14 cellular contexts compared by ENCODE assay signal in genomic region chr22:46974077-46974476, GRCh38.
DNase-seq lines count a peak whose midpoint lies in the region; ATAC-seq and TF ChIP-seq lines count a peak whose summit lies in the region.
"Had no signal": no experiment of that assay in that cellular context is flagged by ENCODE, and none has a peak within 500 bp of the region (broad histone marks: within the 10 kb centered on the region; RNA-seq: fewer than 3 reads in every experiment).

No MANE protein-coding gene starts in this region.

- CTCF ChIA-PET in HCT116 (lab: Charles Lee): no interaction called here

- H2BK120ac ChIP-seq in neuronal stem cell (ENCODE audit: low read depth, low read length): no peak overlapping the region

- no peak overlapping the region for H2AK5ac ChIP-seq in neuronal stem cell (ENCODE audit: low read depth, low read length)

- H3K9ac ChIP-seq in HCT116 (ENCODE audit: low read length) (no peak overlapping the region), neuronal stem cell (ENCODE audit: low read depth, low read length, poor library complexity) (peak overlapping the region; percentile 10)

- no peaks in the 10 kb centered on the region for H3K79me1 ChIP-seq in neuronal stem cell (ENCODE audit: low read depth, low read length)

- no peak for TF ChIP-seq POLR2A in HCT116 (IDR thresholded peaks at IDR 0.05; ENCODE audit: borderline replicate concordance, extremely low read depth, insufficient read depth, insufficient read length)

- no peaks in the 10 kb centered on the region for H3K9me2 ChIP-seq in HCT116 (ENCODE audit: insufficient read depth)

- H3K27me3 Mint-ChIP-seq in stimulated activated naive CD8-positive, alpha-beta T cell treated with anti-CD3 and anti-CD28 coated beads, Interleukin-15, amount 100 ng/mL, for 72 hours: no peaks in the 10 kb centered on the region
- no peaks in the 10 kb centered on the region for H3K27me3 Mint-ChIP-seq in CD14-positive monocyte (ENCODE audit: low read depth in 3 of 3)
- H3K27me3 Mint-ChIP-seq: B cell; CD4-positive, alpha-beta memory T cell had no signal

- no peak overlapping the region for H3K27ac ChIP-seq in HCT116 (ENCODE audit: low read depth, low read length)
- no peak overlapping the region for H3K27ac ChIP-seq in coronary artery
- H3K27ac ChIP-seq in neuronal stem cell (replicated peaks; ENCODE audit: low read length): no peak overlapping the region

- no peaks in the 10 kb centered on the region for H4K20me1 ChIP-seq in HCT116 (ENCODE audit: insufficient read depth)

- H3K4me1 ChIP-seq in HCT116 (ENCODE audit: control insufficient read depth in 1 of 2, insufficient read depth in 2 of 2, low read length in 2 of 2) (peaks cover 5 to 9% of the 10 kb centered on the region in 2 experiments; a peak in 1 of 4 replicates), neuronal stem cell (ENCODE audit: control insufficient read depth in 2 of 2, insufficient read depth in 1 of 2, low read depth in 1 of 2, low read length in 2 of 2) (peaks cover 6 to 12% of the 10 kb centered on the region in 2 donors)

- H3K36me3 Mint-ChIP-seq in CD14-positive monocyte: peaks cover 53 to 64% of the 10 kb centered on the region in 2 donors

- no peak overlapping the region for H3K14ac ChIP-seq in neuronal stem cell (ENCODE audit: low read length)

- BruUV-seq in HCT116 (replicated peaks; lab: Mats Ljungman, UMichigan): no TSS peak

- H3K4me2 ChIP-seq in HCT116 (ENCODE audit: low read length) (no peak overlapping the region; the same call in 1 of the 2 replicates), neuronal stem cell (ENCODE audit: insufficient read depth, low read length, poor library complexity, severe bottlenecking) (no peak overlapping the region)

- POLR2A ChIA-PET in HCT116 (lab: Charles Lee): no interaction called here

- H3K9me3 ChIP-seq in HCT116 (ENCODE audit: control insufficient read depth in 1 of 2, insufficient read depth in 1 of 2, low read depth in 1 of 2, low read length in 2 of 2) (no peaks in the 10 kb centered on the region), neuronal stem cell (replicated peaks in 1 of 2; ENCODE audit: control insufficient read depth in 2 of 2, insufficient read depth in 1 of 2, low read depth in 1 of 2, low read length in 2 of 2) (no peaks in the 10 kb centered on the region)

- H2BK5ac ChIP-seq in neuronal stem cell (ENCODE audit: low read length): no peak overlapping the region

- H3K23ac ChIP-seq in neuronal stem cell (ENCODE audit: low read depth, low read length, poor library complexity): peak overlapping the region; percentile 61

- no peak overlapping the region for H3K27ac Mint-ChIP-seq in stimulated activated naive CD8-positive, alpha-beta T cell treated with anti-CD3 and anti-CD28 coated beads, Interleukin-15, amount 100 ng/mL, for 72 hours
- no peak overlapping the region for H3K27ac Mint-ChIP-seq in CD14-positive monocyte
- H3K27ac Mint-ChIP-seq: B cell had no signal

- intact Hi-C loops in HCT116 (cut with micrococcal nuclease): no loop called here
- intact Hi-C loops in CD14-positive monocyte (cut with micrococcal nuclease): no loop called here

- no peak overlapping the region for H3K4ac ChIP-seq in neuronal stem cell (ENCODE audit: low read length)

- no peak overlapping the region for H2BK15ac ChIP-seq in neuronal stem cell (ENCODE audit: low read length)

- peak overlapping the region; percentile 49 for H3K18ac ChIP-seq in neuronal stem cell (ENCODE audit: low read length)

- H3K4me3 Mint-ChIP-seq in stimulated activated naive CD8-positive, alpha-beta T cell treated with anti-CD3 and anti-CD28 coated beads, Interleukin-15, amount 100 ng/mL, for 72 hours: no peak overlapping the region
- no peak overlapping the region for H3K4me3 Mint-ChIP-seq in CD14-positive monocyte
- H3K4me3 Mint-ChIP-seq: B cell; CD4-positive, alpha-beta memory T cell had no signal

- H3K4me1 Mint-ChIP-seq in stimulated activated naive CD8-positive, alpha-beta T cell treated with anti-CD3 and anti-CD28 coated beads, Interleukin-15, amount 100 ng/mL, for 72 hours: peaks cover 26% of the 10 kb centered on the region
- H3K4me1 Mint-ChIP-seq in CD14-positive monocyte: peaks cover 13% of the 10 kb centered on the region

- H2AFZ ChIP-seq in HCT116 (ENCODE audit: low read depth, low read length, poor library complexity, severe bottlenecking) (no peak overlapping the region), neuronal stem cell (ENCODE audit: low read length) (no peak overlapping the region)

- H3K27me3 ChIP-seq in HCT116 (ENCODE audit: insufficient read depth, low read length) (no peaks in the 10 kb centered on the region), neuronal stem cell (ENCODE audit: control insufficient read depth in 3 of 3, insufficient read depth in 3 of 3, low read depth in 1 of 3, low read length in 3 of 3) (no peaks in the 10 kb centered on the region)

- no peaks in the 10 kb centered on the region for H3K79me2 ChIP-seq in HCT116 (ENCODE audit: insufficient read depth, low read length)

- no peaks in the 10 kb centered on the region for H3K9me3 Mint-ChIP-seq in stimulated activated naive CD8-positive, alpha-beta T cell treated with anti-CD3 and anti-CD28 coated beads, Interleukin-15, amount 100 ng/mL, for 72 hours
- peaks cover 6 to 25% (median 13%) of the 10 kb centered on the region in 7 donors for H3K9me3 Mint-ChIP-seq in CD14-positive monocyte
- H3K9me3 Mint-ChIP-seq: CD4-positive, alpha-beta memory T cell had no signal

- DNase-seq in HCT116 (ENCODE audit: low read depth, low spot score): no peak
- DNase-seq in coronary artery (ENCODE audit: low spot score): peak; percentile 63
- no peak for DNase-seq in neuronal stem cell (ENCODE audit: low spot score)
- no peak for DNase-seq in NCI-H69 (lab: John Stamatoyannopoulos, UW)
- no peak for DNase-seq in stimulated activated naive CD8-positive, alpha-beta T cell treated with anti-CD3 and anti-CD28 coated beads, Interleukin-15, amount 100 ng/mL, for 72 hours
- no peak for DNase-seq in CD14-positive monocyte (ENCODE audit: low spot score)
- DNase-seq: C1 segment of cervical spinal cord; CD4-positive, alpha-beta memory T cell; DMS153; DMS79 treated with DMSO at 0.1 percent for 48 hours; EL; HCEC 1CT had no signal

- H3K4me3 ChIP-seq in HCT116 (replicated peaks in 1 of 2; ENCODE audit: low read depth in 1 of 2, low read length in 2 of 2): no peak overlapping the region
- H3K4me3 ChIP-seq in coronary artery: no peak overlapping the region
- no peak overlapping the region for H3K4me3 ChIP-seq in neuronal stem cell (ENCODE audit: low read length in 2 of 2)

- peak; percentile 54; the same call in 1 of the 2 replicates for ATAC-seq in HCT116
- ATAC-seq in GM18498 (IDR thresholded peaks at IDR 0.05; ENCODE audit: unreplicated experiment): no peak
- no peak for ATAC-seq in stimulated activated naive CD8-positive, alpha-beta T cell treated with anti-CD3 and anti-CD28 coated beads, Interleukin-15, amount 100 ng/mL, for 72 hours

- H4K91ac ChIP-seq in neuronal stem cell (ENCODE audit: low read depth, low read length, poor library complexity): no peak overlapping the region

- H2BK12ac ChIP-seq in neuronal stem cell (ENCODE audit: low read length): no peak overlapping the region

- WGBS in neuronal stem cell (ENCODE audit: extremely low coverage in 2 of 2, insufficient read length in 2 of 2, insufficient replicate concordance in 1 of 2), 2 donors: no CpG with 5 or more reads among the region's 20 CpGs

- TF ChIP-seq RAD21 in HCT116 (IDR thresholded peaks at IDR 0.05; ENCODE audit: low read depth): no peak

- H3K36me3 ChIP-seq in HCT116 (ENCODE audit: control insufficient read depth in 1 of 2, insufficient read depth in 2 of 2, low read length in 2 of 2) (no peaks in the 10 kb centered on the region), neuronal stem cell (replicated peaks in 1 of 2; ENCODE audit: control insufficient read depth in 2 of 2, insufficient read depth in 2 of 2, low read length in 2 of 2) (peaks cover 0 to 9% of the 10 kb centered on the region in 2 donors)

- RAD21 ChIA-PET in HCT116 (lab: Charles Lee; ENCODE audit: low non-redundant PET in 1 of 2, low total read pairs in 2 of 2, uncharacterized antibody in 2 of 2, unreplicated experiment in 2 of 2): no interaction called here

- H4K8ac ChIP-seq in neuronal stem cell (ENCODE audit: low read depth, low read length): no peak overlapping the region

- TF ChIP-seq CTCF in HCT116 (IDR thresholded peaks at IDR 0.05 in 2 of 3, conservative IDR thresholded peaks at IDR 0.05 in 1 of 3; ENCODE audit: borderline replicate concordance in 1 of 3, insufficient read depth in 1 of 3, low read depth in 2 of 3, low read length in 2 of 3): no peak
- TF ChIP-seq CTCF in coronary artery (IDR thresholded peaks at IDR 0.05): no peak
- TF ChIP-seq CTCF in CD14-positive monocyte (IDR thresholded peaks at IDR 0.05): no peak

TF ChIP-seq in HCT116, 20 proteins besides CTCF, POLR2A, EP300 and RAD21 (continues in another document):
- TF ChIP-seq EZH2 (IDR thresholded peaks at IDR 0.05) (no peak), SRF (IDR thresholded peaks at IDR 0.05; ENCODE audit: low read depth) (no peak), MAX (IDR thresholded peaks at IDR 0.05) (no peak), EGR1 (IDR thresholded peaks at IDR 0.05; ENCODE audit: low read depth) (no peak), ZNF274 (IDR thresholded peaks at IDR 0.05; ENCODE audit: low read depth, low read length) (no peak), ATF3 (IDR thresholded peaks at IDR 0.05) (no peak), EZH2phosphoT487 (IDR thresholded peaks at IDR 0.05; ENCODE audit: borderline replicate concordance) (no peak), FOSL1 (IDR thresholded peaks at IDR 0.05; ENCODE audit: low read depth) (no peak), SP1 (IDR thresholded peaks at IDR 0.05; ENCODE audit: low read depth) (no peak), ELF1 (IDR thresholded peaks at IDR 0.05; ENCODE audit: borderline replicate concordance, low read depth) (no peak)
